Comparison of ENCODE assay signal across 13 cellular contexts in genomic region chr15:29952245-29952644, GRCh38.
A peak's percentile ranks its signal among the peaks of the same experiment; 100 is the strongest.
DNase-seq lines count a peak whose midpoint lies in the region.
"Had no signal": no experiment of that assay in that cellular context is flagged by ENCODE, and none has a peak within 500 bp of the region (broad histone marks: within the 10 kb centered on the region; RNA-seq: fewer than 3 reads in every experiment).

No MANE protein-coding gene starts in this region.

- no peak overlapping the region for H3K4me2 ChIP-seq in Karpas-422 (ENCODE audit: low read depth, low read length, poor library complexity, severe bottlenecking)

- no peaks in the 10 kb centered on the region for H3K36me3 ChIP-seq in Karpas-422 (ENCODE audit: insufficient read depth, low read length)
- H3K36me3 ChIP-seq: upper lobe of right lung had no signal

- H3K9me3 ChIP-seq in Karpas-422 (ENCODE audit: low read length) = peaks cover 4% of the 10 kb centered on the region; the same call in 1 of the 2 replicates
- H3K9me3 ChIP-seq: upper lobe of right lung had no signal

- H3K27ac ChIP-seq in cingulate gyrus (ENCODE audit: low read depth, low read length) (peak overlapping the region; percentile 90), Karpas-422 (ENCODE audit: low read length) (no peak overlapping the region)
- H3K27ac ChIP-seq: upper lobe of right lung had no signal

- H3K9ac ChIP-seq in Karpas-422 (ENCODE audit: low read length) = no peak overlapping the region

- DNase-seq in NCI-H1105 (lab: John Stamatoyannopoulos, UW) = peak; percentile 26
- peak; percentile 75 for DNase-seq in NCI-H345 treated with DMSO at 0.1 percent for 48 hours (lab: John Stamatoyannopoulos, UW; ENCODE audit: unreplicated experiment)
- peak; percentile 85 for DNase-seq in putamen (ENCODE audit: low spot score)
- DNase-seq in activated CD8-positive, alpha-beta memory T cell treated with anti-CD3 and anti-CD28 coated beads, Interleukin-2, amount 50 U/mL, for 4 hours = no peak
- DNase-seq in kidney tubule cell (ENCODE audit: low spot score) = no peak
- no peak for DNase-seq in activated effector memory CD4-positive, alpha-beta T cell treated with anti-CD3 and anti-CD28 coated beads, Interleukin-2, amount 50 U/mL, for 16 hours
- no peak for DNase-seq in Karpas-422
- DNase-seq: activated CD4-positive, CD25-positive, alpha-beta regulatory T cell; left ventricle myocardium superior; naive thymus-derived CD4-positive, alpha-beta T cell; stimulated activated CD4-positive, alpha-beta T cell treated with anti-CD3 and anti-CD28 coated beads, Interleukin-2, amount 100 ng/mL, for 24 hours; upper lobe of right lung had no signal

- no peaks in the 10 kb centered on the region for H3K79me2 ChIP-seq in Karpas-422 (ENCODE audit: low read length)

- no peaks in the 10 kb centered on the region for H3K27me3 ChIP-seq in Karpas-422 (ENCODE audit: low read length)
- H3K27me3 ChIP-seq: upper lobe of right lung had no signal

- no peak overlapping the region for H3K4me3 ChIP-seq in Karpas-422 (ENCODE audit: low read length)
- H3K4me3 ChIP-seq: upper lobe of right lung had no signal

- no peak overlapping the region for H2AFZ ChIP-seq in Karpas-422 (ENCODE audit: low read length)

- H3K9me2 ChIP-seq in Karpas-422 (replicated peaks; ENCODE audit: insufficient read depth, low read length) = no peaks in the 10 kb centered on the region

- H3K4me1 ChIP-seq in Karpas-422 (ENCODE audit: low read length) = no peaks in the 10 kb centered on the region
- H3K4me1 ChIP-seq: upper lobe of right lung had no signal

- no peaks in the 10 kb centered on the region for H4K20me1 ChIP-seq in Karpas-422 (ENCODE audit: insufficient read depth, low read depth, low read length)

Comparison
In these comparisons a context has a peak if more than half of its experiments do, and no peak if none do; other contexts are left out.
1. DNase-seq: peak in NCI-H1105 (single experiment), NCI-H345 treated with DMSO at 0.1 percent for 48 hours (single experiment) and putamen (single experiment); none in activated CD8-positive, alpha-beta memory T cell treated with anti-CD3 and anti-CD28 coated beads, Interleukin-2, amount 50 U/mL, for 4 hours (single experiment), kidney tubule cell (single experiment), activated effector memory CD4-positive, alpha-beta T cell treated with anti-CD3 and anti-CD28 coated beads, Interleukin-2, amount 50 U/mL, for 16 hours (single experiment) and Karpas-422 (single experiment).